Comparison of ENCODE assay signal across 1 cellular context in genomic region chr2:167294031-167294774, GRCh38.
TF ChIP-seq lines count a peak whose summit lies in the region.

No MANE protein-coding gene starts in this region.

TF ChIP-seq in GM23338, 12 proteins besides CTCF, POLR2A, EP300 and RAD21 (continued from another document):
- TF ChIP-seq ZNF462 (CRISPR knock-in tag; IDR thresholded peaks at IDR 0.05) (no peak), ZNF114 (CRISPR knock-in tag; IDR thresholded peaks at IDR 0.05) (no peak), STAT1 (IDR thresholded peaks at IDR 0.05; ENCODE audit: unreplicated experiment) (no peak), CREB1 (CRISPR knock-in tag; IDR thresholded peaks at IDR 0.05; ENCODE audit: low read depth) (no peak)
